Comparison of ENCODE assay signal across 1 cellular context in the genomic region with DNA sequence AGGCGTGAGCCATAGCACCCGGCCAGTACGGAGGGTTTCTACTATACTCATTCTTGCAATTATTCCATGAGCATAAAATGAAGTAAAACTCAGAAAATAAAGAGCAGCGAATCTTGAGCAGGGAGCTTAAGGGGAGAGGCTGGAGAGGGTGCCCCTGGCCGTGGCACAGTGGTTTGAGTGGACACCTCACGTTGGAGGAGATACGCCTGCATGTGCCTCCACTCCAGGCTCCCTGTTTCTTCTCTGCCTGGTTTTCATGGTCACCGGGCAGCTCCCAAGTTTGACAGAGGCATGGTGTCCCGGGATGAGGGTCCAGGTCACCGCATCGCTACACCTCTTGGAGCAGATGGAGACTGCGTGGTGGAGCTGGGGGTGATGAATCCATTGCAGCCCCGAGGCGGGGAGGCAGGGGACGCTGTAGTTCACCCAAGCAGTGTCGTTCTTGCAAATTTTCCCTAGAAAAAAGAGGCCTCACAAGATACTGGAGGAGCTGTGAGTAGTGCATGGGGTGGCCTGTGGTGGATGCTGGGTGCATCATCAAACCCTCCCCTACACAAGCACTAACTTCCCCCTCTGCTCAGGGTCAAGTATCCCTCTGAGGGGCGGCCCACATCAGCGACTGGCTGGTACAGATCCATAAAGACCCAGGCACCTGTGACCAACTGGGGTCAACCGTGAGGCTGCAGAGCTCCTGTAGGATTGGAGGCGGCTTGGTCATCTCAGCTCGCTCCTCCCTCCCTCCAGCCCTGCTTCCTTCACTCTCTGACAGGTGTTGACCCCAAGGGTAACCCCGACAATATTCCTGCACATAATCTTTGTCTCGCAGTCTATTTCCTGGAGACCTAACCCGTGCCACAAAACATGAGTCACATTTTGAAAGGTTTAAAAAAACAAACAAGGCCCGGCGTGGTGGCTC.
TF ChIP-seq lines count a peak whose summit lies in the region.

No MANE protein-coding gene starts in this region.

TF ChIP-seq in K562, 482 proteins besides CTCF, POLR2A, EP300 and RAD21 (continued from another document):
- no peak for TF ChIP-seq MAFF (IDR thresholded peaks at IDR 0.05; ENCODE audit: low read length)
- peak; percentile 58 for TF ChIP-seq CBFA2T2 (conservative IDR thresholded peaks at IDR 0.05)
- no peak for TF ChIP-seq C11orf30 (IDR thresholded peaks at IDR 0.05; ENCODE audit: low read depth)
- no peak for TF ChIP-seq MCM2 (IDR thresholded peaks at IDR 0.05; ENCODE audit: low read depth)
- no peak for TF ChIP-seq ZNF12 (CRISPR knock-in tag; IDR thresholded peaks at IDR 0.05)
- no peak for TF ChIP-seq RHOXF2B (CRISPR knock-in tag; conservative IDR thresholded peaks at IDR 0.05)
- 0 out of 2 replicates have a peak, but pooled peaks have one; percentile 19 for TF ChIP-seq ARID1B (IDR thresholded peaks at IDR 0.05)
- no peak for TF ChIP-seq RFX5 (IDR thresholded peaks at IDR 0.05; ENCODE audit: low read depth, low read length)
- TF ChIP-seq, protein P1, sequence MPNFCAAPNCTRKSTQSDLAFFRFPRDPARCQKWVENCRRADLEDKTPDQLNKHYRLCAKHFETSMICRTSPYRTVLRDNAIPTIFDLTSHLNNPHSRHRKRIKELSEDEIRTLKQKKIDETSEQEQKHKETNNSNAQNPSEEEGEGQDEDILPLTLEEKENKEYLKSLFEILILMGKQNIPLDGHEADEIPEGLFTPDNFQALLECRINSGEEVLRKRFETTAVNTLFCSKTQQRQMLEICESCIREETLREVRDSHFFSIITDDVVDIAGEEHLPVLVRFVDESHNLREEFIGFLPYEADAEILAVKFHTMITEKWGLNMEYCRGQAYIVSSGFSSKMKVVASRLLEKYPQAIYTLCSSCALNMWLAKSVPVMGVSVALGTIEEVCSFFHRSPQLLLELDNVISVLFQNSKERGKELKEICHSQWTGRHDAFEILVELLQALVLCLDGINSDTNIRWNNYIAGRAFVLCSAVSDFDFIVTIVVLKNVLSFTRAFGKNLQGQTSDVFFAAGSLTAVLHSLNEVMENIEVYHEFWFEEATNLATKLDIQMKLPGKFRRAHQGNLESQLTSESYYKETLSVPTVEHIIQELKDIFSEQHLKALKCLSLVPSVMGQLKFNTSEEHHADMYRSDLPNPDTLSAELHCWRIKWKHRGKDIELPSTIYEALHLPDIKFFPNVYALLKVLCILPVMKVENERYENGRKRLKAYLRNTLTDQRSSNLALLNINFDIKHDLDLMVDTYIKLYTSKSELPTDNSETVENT (CRISPR knock-in tag; IDR thresholded peaks at IDR 0.05): no peak
- no peak for TF ChIP-seq SMAD3 (CRISPR knock-in tag; conservative IDR thresholded peaks at IDR 0.05)
- TF ChIP-seq HDAC2 (IDR thresholded peaks at IDR 0.05): no peak
- TF ChIP-seq ATF2 (CRISPR knock-in tag; IDR thresholded peaks at IDR 0.05): no peak
- TF ChIP-seq HOMEZ (CRISPR knock-in tag; IDR thresholded peaks at IDR 0.05): no peak
- no peak for TF ChIP-seq ZNF436 (CRISPR knock-in tag; IDR thresholded peaks at IDR 0.05)
- TF ChIP-seq ZNF232 (CRISPR knock-in tag; IDR thresholded peaks at IDR 0.05): no peak
- no peak for TF ChIP-seq BCL6 (CRISPR knock-in tag; IDR thresholded peaks at IDR 0.05)
- TF ChIP-seq KDM1A (IDR thresholded peaks at IDR 0.05): peak; percentile 34 to 42; a peak in 2 of 4 replicates
- TF ChIP-seq, protein P2, sequence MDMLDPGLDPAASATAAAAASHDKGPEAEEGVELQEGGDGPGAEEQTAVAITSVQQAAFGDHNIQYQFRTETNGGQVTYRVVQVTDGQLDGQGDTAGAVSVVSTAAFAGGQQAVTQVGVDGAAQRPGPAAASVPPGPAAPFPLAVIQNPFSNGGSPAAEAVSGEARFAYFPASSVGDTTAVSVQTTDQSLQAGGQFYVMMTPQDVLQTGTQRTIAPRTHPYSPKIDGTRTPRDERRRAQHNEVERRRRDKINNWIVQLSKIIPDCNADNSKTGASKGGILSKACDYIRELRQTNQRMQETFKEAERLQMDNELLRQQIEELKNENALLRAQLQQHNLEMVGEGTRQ (CRISPR knock-in tag; IDR thresholded peaks at IDR 0.05): no peak
- TF ChIP-seq GTF2F1 (IDR thresholded peaks at IDR 0.05; ENCODE audit: low read depth, low read length): no peak
- TF ChIP-seq CAMTA2 (CRISPR knock-in tag; conservative IDR thresholded peaks at IDR 0.05): no peak
- no peak for TF ChIP-seq SP1 (CRISPR knock-in tag; IDR thresholded peaks at IDR 0.05)
- TF ChIP-seq HEY1 (CRISPR knock-in tag; IDR thresholded peaks at IDR 0.05; ENCODE audit: borderline replicate concordance): no peak
- TF ChIP-seq XRCC5 (IDR thresholded peaks at IDR 0.05; ENCODE audit: low read depth, low read length): no peak
- TF ChIP-seq FOS (IDR thresholded peaks at IDR 0.05; ENCODE audit: extremely low read depth, insufficient read length): no peak
- TF ChIP-seq PYGO2 (tag; IDR thresholded peaks at IDR 0.05): no peak
- TF ChIP-seq NR2F6 (CRISPR knock-in tag; IDR thresholded peaks at IDR 0.05): no peak
- TF ChIP-seq TFAM (CRISPR knock-in tag; conservative IDR thresholded peaks at IDR 0.05): no peak
- no peak for TF ChIP-seq ATF1 (CRISPR knock-in tag; IDR thresholded peaks at IDR 0.05)
- TF ChIP-seq ATF1 (tag; IDR thresholded peaks at IDR 0.05): no peak
- TF ChIP-seq, protein P3, sequence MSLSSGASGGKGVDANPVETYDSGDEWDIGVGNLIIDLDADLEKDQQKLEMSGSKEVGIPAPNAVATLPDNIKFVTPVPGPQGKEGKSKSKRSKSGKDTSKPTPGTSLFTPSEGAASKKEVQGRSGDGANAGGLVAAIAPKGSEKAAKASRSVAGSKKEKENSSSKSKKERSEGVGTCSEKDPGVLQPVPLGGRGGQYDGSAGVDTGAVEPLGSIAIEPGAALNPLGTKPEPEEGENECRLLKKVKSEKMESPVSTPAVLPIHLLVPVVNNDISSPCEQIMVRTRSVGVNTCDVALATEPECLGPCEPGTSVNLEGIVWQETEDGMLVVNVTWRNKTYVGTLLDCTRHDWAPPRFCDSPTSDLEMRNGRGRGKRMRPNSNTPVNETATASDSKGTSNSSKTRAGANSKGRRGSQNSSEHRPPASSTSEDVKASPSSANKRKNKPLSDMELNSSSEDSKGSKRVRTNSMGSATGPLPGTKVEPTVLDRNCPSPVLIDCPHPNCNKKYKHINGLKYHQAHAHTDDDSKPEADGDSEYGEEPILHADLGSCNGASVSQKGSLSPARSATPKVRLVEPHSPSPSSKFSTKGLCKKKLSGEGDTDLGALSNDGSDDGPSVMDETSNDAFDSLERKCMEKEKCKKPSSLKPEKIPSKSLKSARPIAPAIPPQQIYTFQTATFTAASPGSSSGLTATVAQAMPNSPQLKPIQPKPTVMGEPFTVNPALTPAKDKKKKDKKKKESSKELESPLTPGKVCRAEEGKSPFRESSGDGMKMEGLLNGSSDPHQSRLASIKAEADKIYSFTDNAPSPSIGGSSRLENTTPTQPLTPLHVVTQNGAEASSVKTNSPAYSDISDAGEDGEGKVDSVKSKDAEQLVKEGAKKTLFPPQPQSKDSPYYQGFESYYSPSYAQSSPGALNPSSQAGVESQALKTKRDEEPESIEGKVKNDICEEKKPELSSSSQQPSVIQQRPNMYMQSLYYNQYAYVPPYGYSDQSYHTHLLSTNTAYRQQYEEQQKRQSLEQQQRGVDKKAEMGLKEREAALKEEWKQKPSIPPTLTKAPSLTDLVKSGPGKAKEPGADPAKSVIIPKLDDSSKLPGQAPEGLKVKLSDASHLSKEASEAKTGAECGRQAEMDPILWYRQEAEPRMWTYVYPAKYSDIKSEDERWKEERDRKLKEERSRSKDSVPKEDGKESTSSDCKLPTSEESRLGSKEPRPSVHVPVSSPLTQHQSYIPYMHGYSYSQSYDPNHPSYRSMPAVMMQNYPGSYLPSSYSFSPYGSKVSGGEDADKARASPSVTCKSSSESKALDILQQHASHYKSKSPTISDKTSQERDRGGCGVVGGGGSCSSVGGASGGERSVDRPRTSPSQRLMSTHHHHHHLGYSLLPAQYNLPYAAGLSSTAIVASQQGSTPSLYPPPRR (CRISPR knock-in tag; IDR thresholded peaks at IDR 0.05; ENCODE audit: borderline replicate concordance): no peak
- no peak for TF ChIP-seq ZNF347 (CRISPR knock-in tag; IDR thresholded peaks at IDR 0.05; ENCODE audit: low read depth)
- TF ChIP-seq SP2 (IDR thresholded peaks at IDR 0.05; ENCODE audit: extremely low read depth, low read depth, low read length, poor library complexity, severe bottlenecking): no peak
- TF ChIP-seq, protein P4, sequence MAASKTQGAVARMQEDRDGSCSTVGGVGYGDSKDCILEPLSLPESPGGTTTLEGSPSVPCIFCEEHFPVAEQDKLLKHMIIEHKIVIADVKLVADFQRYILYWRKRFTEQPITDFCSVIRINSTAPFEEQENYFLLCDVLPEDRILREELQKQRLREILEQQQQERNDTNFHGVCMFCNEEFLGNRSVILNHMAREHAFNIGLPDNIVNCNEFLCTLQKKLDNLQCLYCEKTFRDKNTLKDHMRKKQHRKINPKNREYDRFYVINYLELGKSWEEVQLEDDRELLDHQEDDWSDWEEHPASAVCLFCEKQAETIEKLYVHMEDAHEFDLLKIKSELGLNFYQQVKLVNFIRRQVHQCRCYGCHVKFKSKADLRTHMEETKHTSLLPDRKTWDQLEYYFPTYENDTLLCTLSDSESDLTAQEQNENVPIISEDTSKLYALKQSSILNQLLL (CRISPR knock-in tag; IDR thresholded peaks at IDR 0.05; ENCODE audit: borderline replicate concordance): no peak
- no peak for TF ChIP-seq NFIX (CRISPR knock-in tag; IDR thresholded peaks at IDR 0.05; ENCODE audit: low read depth)
- TF ChIP-seq HDAC8 (tag; IDR thresholded peaks at IDR 0.05): no peak
- TF ChIP-seq, protein P5, sequence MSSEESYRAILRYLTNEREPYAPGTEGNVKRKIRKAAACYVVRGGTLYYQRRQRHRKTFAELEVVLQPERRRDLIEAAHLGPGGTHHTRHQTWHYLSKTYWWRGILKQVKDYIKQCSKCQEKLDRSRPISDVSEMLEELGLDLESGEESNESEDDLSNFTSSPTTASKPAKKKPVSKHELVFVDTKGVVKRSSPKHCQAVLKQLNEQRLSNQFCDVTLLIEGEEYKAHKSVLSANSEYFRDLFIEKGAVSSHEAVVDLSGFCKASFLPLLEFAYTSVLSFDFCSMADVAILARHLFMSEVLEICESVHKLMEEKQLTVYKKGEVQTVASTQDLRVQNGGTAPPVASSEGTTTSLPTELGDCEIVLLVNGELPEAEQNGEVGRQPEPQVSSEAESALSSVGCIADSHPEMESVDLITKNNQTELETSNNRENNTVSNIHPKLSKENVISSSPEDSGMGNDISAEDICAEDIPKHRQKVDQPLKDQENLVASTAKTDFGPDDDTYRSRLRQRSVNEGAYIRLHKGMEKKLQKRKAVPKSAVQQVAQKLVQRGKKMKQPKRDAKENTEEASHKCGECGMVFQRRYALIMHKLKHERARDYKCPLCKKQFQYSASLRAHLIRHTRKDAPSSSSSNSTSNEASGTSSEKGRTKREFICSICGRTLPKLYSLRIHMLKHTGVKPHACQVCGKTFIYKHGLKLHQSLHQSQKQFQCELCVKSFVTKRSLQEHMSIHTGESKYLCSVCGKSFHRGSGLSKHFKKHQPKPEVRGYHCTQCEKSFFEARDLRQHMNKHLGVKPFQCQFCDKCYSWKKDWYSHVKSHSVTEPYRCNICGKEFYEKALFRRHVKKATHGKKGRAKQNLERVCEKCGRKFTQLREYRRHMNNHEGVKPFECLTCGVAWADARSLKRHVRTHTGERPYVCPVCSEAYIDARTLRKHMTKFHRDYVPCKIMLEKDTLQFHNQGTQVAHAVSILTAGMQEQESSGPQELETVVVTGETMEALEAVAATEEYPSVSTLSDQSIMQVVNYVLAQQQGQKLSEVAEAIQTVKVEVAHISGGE (CRISPR knock-in tag; IDR thresholded peaks at IDR 0.05): no peak
- TF ChIP-seq JUND (IDR thresholded peaks at IDR 0.05; ENCODE audit: borderline replicate concordance, low read depth, low read length): no peak
- no peak for TF ChIP-seq JUND (tag; IDR thresholded peaks at IDR 0.05; ENCODE audit: borderline replicate concordance, low read depth, low read length)
- TF ChIP-seq ZNF24 (IDR thresholded peaks at IDR 0.05): no peak
- no peak for TF ChIP-seq CREB1 (IDR thresholded peaks at IDR 0.05)
- TF ChIP-seq CREB1 (CRISPR knock-in tag; IDR thresholded peaks at IDR 0.05): no peak
- peak; percentile 20 to 41; a peak in 1 of 4 replicates for TF ChIP-seq TRIM24 (IDR thresholded peaks at IDR 0.05)
- no peak for TF ChIP-seq POLR2G (IDR thresholded peaks at IDR 0.05; ENCODE audit: low read depth, low read length)
- TF ChIP-seq JUNB (CRISPR knock-in tag; conservative IDR thresholded peaks at IDR 0.05): no peak
